ENCODE assay signal across 8 cellular contexts in genomic region chr19:11435833-11436313, GRCh38. TPM values are rescaled to one million over a fixed set of nuclear protein-coding genes. Genes with fewer than 3 reads are reported as not detected.
A peak's percentile ranks its signal among the peaks of the same experiment; 100 is the strongest.
DNase-seq lines count a peak whose midpoint lies in the region; ATAC-seq and TF ChIP-seq lines count a peak whose summit lies in the region.

No MANE protein-coding gene starts in this region.

- no peaks in the 10 kb centered on the region for H3K9me3 ChIP-seq in heart right ventricle

- H3K27ac ChIP-seq in heart right ventricle = peak overlapping the region in 9 of 10 donors; percentile 70 to 86 (median 78)
- H3K27ac ChIP-seq in VCaP = peak overlapping the region; percentile 70

- H3K36me3 ChIP-seq in heart right ventricle = peaks cover 0 to 47% (median 29%) of the 10 kb centered on the region in 9 donors

- ATAC-seq in heart right ventricle (no peak), Right ventricle myocardium superior (ENCODE audit: poor library complexity) (no peak), HG02840 (IDR thresholded peaks at IDR 0.05; ENCODE audit: low FRiP score, unreplicated experiment) (no peak)

- 4% methylated on average over 21 of the region's 21 CpGs for WGBS in heart right ventricle, 2 donors

- DNase-seq in heart right ventricle (no peak), Right ventricle myocardium superior (no peak), fibroblast of the aortic adventitia (ENCODE audit: low read depth) (no peak), retinal pigment epithelial cell (ENCODE audit: low read depth) (no peak), NCI-H1436 treated with DMSO at 0.1 percent for 48 hours (lab: John Stamatoyannopoulos, UW) (no peak), midbrain (lab: John Stamatoyannopoulos, UW) (no peak)

- intact Hi-C loops in heart right ventricle (cut with DNase I) (loop anchor here in 8 of 10 donors (1.0 to 10.0 kb wide), 6 partner anchors 46 to 144 kb away; partner anchors contain the start of genes EPOR (in 6 of the 8), SWSAP1 (in 1 of the 8) and TSPAN16 (in 1 of the 8)), Right ventricle myocardium superior (cut with DNase I) (loop anchor here (10.0 kb wide), 1 partner anchor 51 kb away; the partner anchor contains the start of gene EPOR)

- no peaks in the 10 kb centered on the region for H3K27me3 ChIP-seq in heart right ventricle

- no peak for TF ChIP-seq CTCF in heart right ventricle (IDR thresholded peaks at IDR 0.05)
- no peak for TF ChIP-seq CTCF in VCaP (conservative IDR thresholded peaks at IDR 0.05)
- no peak for TF ChIP-seq CTCF in fibroblast of the aortic adventitia (IDR thresholded peaks at IDR 0.05; ENCODE audit: insufficient read depth, low read length)
- TF ChIP-seq CTCF in retinal pigment epithelial cell (conservative IDR thresholded peaks at IDR 0.05; ENCODE audit: low read depth, low read length) = no peak

- H3K4me1 ChIP-seq in heart right ventricle = peaks cover 8 to 23% (median 20%) of the 10 kb centered on the region in 9 donors

- peak overlapping the region; percentile 50 to 87 (median 78) for H3K4me3 ChIP-seq in heart right ventricle
- peak overlapping the region; percentile 94 for H3K4me3 ChIP-seq in fibroblast of the aortic adventitia (ENCODE audit: low read depth, low read length)
- H3K4me3 ChIP-seq in retinal pigment epithelial cell (ENCODE audit: low read length) = peak overlapping the region; percentile 98

RNA-seq across cellular contexts. Expression of gene PRKCSH, which starts 0.4 kb away (rescaled TPM):
- total RNA-seq in heart right ventricle = 100 to 1,000 TPM; 106 to 177 (median 123) TPM
- 10 to 100 TPM; 84.3 to 96.9 TPM for polyA plus RNA-seq in heart right ventricle
- 105 TPM for total RNA-seq in Right ventricle myocardium superior
- 113 and 115 TPM in 2 replicates for total RNA-seq in fibroblast of the aortic adventitia (ENCODE audit: low replicate concordance)

RNA-seq across cellular contexts. Expression of gene ODAD3, which starts 1.0 kb away (rescaled TPM):
- total RNA-seq in heart right ventricle (under 1 TPM in 9 of 10 donors, not detected in 1; 0.17 to 0.64 (median 0.34) TPM), Right ventricle myocardium superior (0.65 TPM), fibroblast of the aortic adventitia (ENCODE audit: low replicate concordance) (0.08 and 0.45 TPM in 2 replicates)
- 1 to 10 TPM in 1 of 2 donors, under 1 TPM in 1; 0.83 to 2.2 TPM for polyA plus RNA-seq in heart right ventricle

RNA-seq across cellular contexts. Expression of gene RGL3, which starts 16.8 kb away (rescaled TPM):
- 10 to 100 TPM in 2 of 10 donors, 1 to 10 TPM in 8; 1.2 to 14.4 (median 3.2) TPM for total RNA-seq in heart right ventricle
- polyA plus RNA-seq in heart right ventricle = 10 to 100 TPM in 1 of 2 donors, 1 to 10 TPM in 1; 5.2 to 37.5 TPM
- 8.6 TPM for total RNA-seq in Right ventricle myocardium superior
- 0.41 and 2.3 TPM in 2 replicates for total RNA-seq in fibroblast of the aortic adventitia (ENCODE audit: low replicate concordance)

RNA-seq across cellular contexts. Expression of gene ELAVL3, which starts 45.0 kb away (rescaled TPM):
- total RNA-seq in heart right ventricle (under 1 TPM in 7 of 10 donors, not detected in 3; 0.07 to 0.44 (median 0.23) TPM), Right ventricle myocardium superior (0.62 TPM), fibroblast of the aortic adventitia (ENCODE audit: low replicate concordance) (0.45 TPM in 1 of 2 replicates, not detected in the other)
- polyA plus RNA-seq in heart right ventricle = under 1 TPM; 0.10 to 0.15 TPM

RNA-seq across cellular contexts. Expression of gene EPOR, which starts 51.8 kb away (rescaled TPM):
- 1 to 10 TPM; 3.8 to 9.1 (median 4.7) TPM for total RNA-seq in heart right ventricle
- polyA plus RNA-seq in heart right ventricle = 10 to 100 TPM in 1 of 2 donors, 1 to 10 TPM in 1; 6.2 to 14.7 TPM
- 9.2 TPM for total RNA-seq in Right ventricle myocardium superior
- total RNA-seq in fibroblast of the aortic adventitia (ENCODE audit: low replicate concordance) = 8.3 and 11.4 TPM in 2 replicates
